ENCODE assay signal across 8 cellular contexts in genomic region chr2:202911513-202912341, GRCh38. TPM values are rescaled to one million over a fixed set of nuclear protein-coding genes. Genes with fewer than 3 reads are reported as not detected.
A peak's percentile ranks its signal among the peaks of the same experiment; 100 is the strongest.
DNase-seq lines count a peak whose midpoint lies in the region; ATAC-seq, FAIRE-seq and TF ChIP-seq lines count a peak whose summit lies in the region.

Gene CARF, plus strand, starts transcription at chr2:202912275. Its CDS starts 29,628 bp downstream, at chr2:202941903.
Gene WDR12, minus strand, starts transcription at chr2:202911673. Its CDS starts 197 bp downstream, at chr2:202911476.

- H3K4me3 ChIP-seq in kidney (ENCODE audit: low read length in 2 of 2), result peak within 1 kb of the TSS; percentile 94 to 100

- H3K27ac ChIP-seq in kidney (ENCODE audit: low read depth in 2 of 2, low read length in 2 of 2), result peak within 1 kb of the TSS; percentile 87 to 94

- no peaks in the 10 kb centered on the region for H3K36me3 ChIP-seq in kidney (ENCODE audit: control insufficient read depth in 1 of 2, insufficient read depth in 2 of 2, low read length in 2 of 2)

- H3K9ac ChIP-seq in kidney (ENCODE audit: low read length in 2 of 2), result peak within 1 kb of the TSS; percentile 86 to 91

- no peak for TF ChIP-seq CTCF in kidney (IDR thresholded peaks at IDR 0.05; ENCODE audit: borderline replicate concordance, extremely low read depth, insufficient read depth)

- peak; percentile 85 for ATAC-seq in HG03432 (IDR thresholded peaks at IDR 0.05; ENCODE audit: unreplicated experiment)

- H3K4me1 ChIP-seq in kidney (ENCODE audit: control insufficient read depth in 1 of 2, insufficient read depth in 1 of 2, low read depth in 1 of 2, low read length in 2 of 2), result peaks cover 0 to 2% of the 10 kb centered on the region in 2 donors

- DNase-seq in Ammon's horn (ENCODE audit: low spot score), result peak; percentile 94
- DNase-seq in NCI-H460 (ENCODE audit: extremely low read depth, low read depth), result peak; percentile 92
- peak; percentile 83 for DNase-seq in activated CD4-positive, alpha-beta T cell treated with anti-CD3 and anti-CD28 coated beads for 1 hour
- DNase-seq in cerebellum (ENCODE audit: low spot score), result peak; percentile 90
- DNase-seq in kidney, result peak; percentile 96
- peak; percentile 73 to 75 for DNase-seq in stimulated activated CD4-positive, alpha-beta T cell treated with anti-CD3 and anti-CD28 coated beads, Interleukin-15, amount 100 ng/mL, for 1 hour (ENCODE audit: low read depth in 1 of 2, low spot score in 1 of 2)

- no peak for FAIRE-seq in kidney (lab: Jason Lieb, UNC)

- H3K9me3 ChIP-seq in kidney (ENCODE audit: control insufficient read depth in 1 of 2, low read length in 2 of 2), result no peaks in the 10 kb centered on the region

- intact Hi-C loops in kidney (cut with DNase I), result no loop called here

- TF ChIP-seq POLR2A in GM19193 (IDR thresholded peaks at IDR 0.05; ENCODE audit: extremely low read depth, insufficient read depth, insufficient read length), result peak; percentile 70

RNA-seq across cellular contexts. Expression of gene CARF, which starts in this region (rescaled TPM):
- 2.2 and 5.2 TPM in 2 replicates for total RNA-seq in NCI-H460 (2014; rRNA removed; shearing (Covaris generic))
- polyA plus RNA-seq in NCI-H460 (2014; cell fraction: nucleus; rRNA removed), result 4.5 and 6.6 TPM in 2 replicates
- total RNA-seq in cerebellum, result 21.7 TPM
- total RNA-seq in kidney, result 12.6 TPM
- polyA plus RNA-seq in kidney (ENCODE audit: insufficient read depth, low read depth, low replicate concordance), result 2.7 TPM

RNA-seq across cellular contexts. Expression of gene WDR12, which starts in this region (rescaled TPM):
- total RNA-seq in NCI-H460 (2014; rRNA removed; shearing (Covaris generic)), result 161 and 177 TPM in 2 replicates
- 64.1 and 154 TPM in 2 replicates for polyA plus RNA-seq in NCI-H460 (2014; cell fraction: nucleus; rRNA removed)
- 22.9 TPM for total RNA-seq in cerebellum
- total RNA-seq in kidney, result 37.8 TPM
- polyA plus RNA-seq in kidney (ENCODE audit: insufficient read depth, low read depth, low replicate concordance), result 55.0 TPM

Comparison
In these comparisons a context has a peak if more than half of its experiments do, and no peak if none do; other contexts are left out.
1. Peak in every context shown above with its lines: DNase-seq, ATAC-seq, H3K4me3 ChIP-seq and H3K27ac ChIP-seq.